In the genomic region with DNA sequence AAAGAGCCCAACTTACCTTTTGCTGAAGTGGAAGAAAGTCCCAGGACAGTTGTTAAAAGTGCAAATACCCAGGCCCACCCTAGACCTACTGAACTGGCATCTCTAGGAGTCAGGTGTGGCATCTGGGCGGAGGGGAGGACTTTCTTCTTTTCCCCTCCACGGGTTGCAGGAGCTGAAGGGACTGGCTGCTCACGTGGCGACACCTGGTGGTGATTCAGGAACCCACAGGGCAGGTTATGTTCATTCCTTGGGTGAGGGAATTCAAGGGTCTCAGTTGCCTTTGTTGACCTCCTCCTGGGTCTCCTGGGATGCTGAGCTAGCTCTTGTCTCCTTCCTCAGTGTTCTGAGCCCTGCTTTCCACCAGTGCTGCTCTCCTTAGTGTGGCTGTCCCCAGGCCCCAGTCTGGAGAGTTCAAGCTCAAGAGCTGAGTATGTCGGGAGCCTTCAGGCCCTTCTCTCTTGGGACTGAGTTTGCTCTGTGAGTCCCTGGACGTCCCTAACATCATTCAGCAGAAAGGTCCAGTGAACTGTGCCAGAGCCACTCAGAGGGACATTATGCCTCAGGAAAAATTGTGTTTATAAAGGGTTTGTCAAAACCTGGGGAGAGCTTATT, we compare ENCODE assay signal across 7 cellular contexts. TPM values are rescaled to one million over a fixed set of nuclear protein-coding genes. Genes with fewer than 3 reads are reported as not detected.
DNase-seq lines count a peak whose midpoint lies in the region; ATAC-seq and TF ChIP-seq lines count a peak whose summit lies in the region.

No MANE protein-coding gene starts in this region.

- H3K36me3 ChIP-seq in fibroblast of lung (ENCODE audit: control insufficient read depth, insufficient read depth, low read length): no peaks in the 10 kb centered on the region
- peaks cover 0 to 1% (median 0%) of the 10 kb centered on the region in 4 donors for H3K36me3 ChIP-seq in stomach

- peak; percentile 71 for ATAC-seq in HG03354 (IDR thresholded peaks at IDR 0.05; ENCODE audit: poor library complexity, severe bottlenecking, unreplicated experiment)

- H3K4me3 ChIP-seq in fibroblast of lung (replicated peaks in 1 of 4; ENCODE audit: control extremely low read depth in 1 of 4, insufficient read depth in 1 of 4, low read depth in 3 of 4, low read length in 4 of 4): no peak overlapping the region
- H3K4me3 ChIP-seq in stomach: no peak overlapping the region

- no peaks in the 10 kb centered on the region for H3K36me3 Mint-ChIP-seq in activated T-cell treated with anti-CD3 and anti-CD28 coated beads, Interleukin-2, amount 50 U/mL, for 24 hours (ENCODE audit: low read depth)
- no peaks in the 10 kb centered on the region for H3K36me3 Mint-ChIP-seq in neural crest cell (ENCODE audit: low read depth)

- 2 to 23% (median 17%) methylated on average over 4 to 6 of the region's 6 CpGs for WGBS in stomach, 5 donors

- DNase-seq in GM10248 (ENCODE audit: extremely low spot score) (peak; percentile 84), OCI-M1 (lab: John Stamatoyannopoulos, UW) (peak; percentile 58), fibroblast of lung (ENCODE audit: low read depth in 2 of 2) (peak; percentile 40 to 55), neural crest cell (ENCODE audit: low read depth, low spot score) (peak; percentile 82), stomach (peak; percentile 71)
- peak; percentile 77 for DNase-seq in activated T-cell treated with anti-CD3 and anti-CD28 coated beads, Interleukin-2, amount 50 U/mL, for 24 hours

- intact Hi-C loops in stomach (cut with DNase I; ENCODE audit: low total_unique reads): loop anchor here (5.0 kb wide), 1 partner anchor 208 kb away; no protein-coding TSS in a partner anchor

- H3K9me3 ChIP-seq in fibroblast of lung (ENCODE audit: control insufficient read depth, insufficient read depth, low read depth, low read length) (no peaks in the 10 kb centered on the region), stomach (no peaks in the 10 kb centered on the region)

- no peaks in the 10 kb centered on the region for H3K9me3 Mint-ChIP-seq in activated T-cell treated with anti-CD3 and anti-CD28 coated beads, Interleukin-2, amount 50 U/mL, for 24 hours
- no peaks in the 10 kb centered on the region for H3K9me3 Mint-ChIP-seq in neural crest cell

- H3K4me1 Mint-ChIP-seq in activated T-cell treated with anti-CD3 and anti-CD28 coated beads, Interleukin-2, amount 50 U/mL, for 24 hours (ENCODE audit: low read depth): peaks cover 2% of the 10 kb centered on the region
- no peaks in the 10 kb centered on the region for H3K4me1 Mint-ChIP-seq in neural crest cell

- H3K79me2 ChIP-seq in fibroblast of lung (ENCODE audit: control insufficient read depth, insufficient read depth, low read length): no peaks in the 10 kb centered on the region

- no peak overlapping the region for H3K4me2 ChIP-seq in fibroblast of lung (ENCODE audit: extremely low read depth, insufficient read depth, low read length)

- no peaks in the 10 kb centered on the region for H3K27me3 Mint-ChIP-seq in activated T-cell treated with anti-CD3 and anti-CD28 coated beads, Interleukin-2, amount 50 U/mL, for 24 hours
- no peaks in the 10 kb centered on the region for H3K27me3 Mint-ChIP-seq in neural crest cell (ENCODE audit: low read depth)

- no peak for TF ChIP-seq POLR2A in stomach (IDR thresholded peaks at IDR 0.05)

- TF ChIP-seq CTCF in GM10248 (IDR thresholded peaks at IDR 0.05; ENCODE audit: control extremely low read depth, extremely low read depth, low read depth, missing control alignments) (peak; percentile 82), fibroblast of lung (conservative IDR thresholded peaks at IDR 0.05 in 1 of 2, IDR thresholded peaks at IDR 0.05 in 1 of 2; ENCODE audit: low read depth in 1 of 2, low read length in 2 of 2) (peak; percentile 95 to 96), neural crest cell (conservative IDR thresholded peaks at IDR 0.05) (peak; percentile 93), stomach (IDR thresholded peaks at IDR 0.05) (peak in 5 of 7 experiments; percentile 81 to 90 (median 82))

- no peak overlapping the region for H2AFZ ChIP-seq in fibroblast of lung (ENCODE audit: low read length)

- H3K4me1 ChIP-seq in fibroblast of lung (ENCODE audit: control insufficient read depth, extremely low read depth, insufficient read depth, low read length) (no peaks in the 10 kb centered on the region), stomach (peaks cover 0 to 4% (median 1%) of the 10 kb centered on the region in 4 donors)

- H3K9ac ChIP-seq in fibroblast of lung (ENCODE audit: insufficient read depth, low read length): peak overlapping the region; percentile 7

- TF ChIP-seq EP300 in stomach (IDR thresholded peaks at IDR 0.05): no peak

- CTCF ChIA-PET in GM10248 (lab: Yijun Ruan, JAX): interaction anchor here (0.8 to 11.3 kb wide), 37 partner anchors 9 to 490 kb away, joined by 3 to 267 read pairs (median 5); partner anchors contain the start of gene PAIP2B

- no peaks in the 10 kb centered on the region for H4K20me1 ChIP-seq in fibroblast of lung (ENCODE audit: control insufficient read depth, extremely low read depth, insufficient read depth, low read length)

- POLR2A ChIA-PET in GM10248 (lab: Yijun Ruan, JAX): interaction anchor here (0.7 kb wide), 2 partner anchors 319 to 569 kb away, joined by 3 read pairs; no protein-coding TSS in a partner anchor

- H3K27ac Mint-ChIP-seq in activated T-cell treated with anti-CD3 and anti-CD28 coated beads, Interleukin-2, amount 50 U/mL, for 24 hours: no peak overlapping the region
- H3K27ac Mint-ChIP-seq in neural crest cell (ENCODE audit: unreplicated experiment): no peak overlapping the region

- no peak overlapping the region for H3K27ac ChIP-seq in fibroblast of lung (ENCODE audit: insufficient read depth, low read length)
- no peak overlapping the region for H3K27ac ChIP-seq in stomach

- H3K27me3 ChIP-seq in fibroblast of lung (ENCODE audit: control insufficient read depth, insufficient read depth, low read length): no peaks in the 10 kb centered on the region
- no peaks in the 10 kb centered on the region for H3K27me3 ChIP-seq in stomach

- no peak overlapping the region for H3K4me3 Mint-ChIP-seq in activated T-cell treated with anti-CD3 and anti-CD28 coated beads, Interleukin-2, amount 50 U/mL, for 24 hours
- H3K4me3 Mint-ChIP-seq in neural crest cell: no peak overlapping the region

RNA-seq across cellular contexts. Expression of gene DYSF, which starts 56.9 kb away (rescaled TPM):
- total RNA-seq in fibroblast of lung (under 0.01 TPM in 1 of 2 replicates, not detected in the other), neural crest cell (2.2 and 2.4 TPM in 2 replicates), stomach (10 to 100 TPM in 3 of 5 donors, 1 to 10 TPM in 2; 5.8 to 13.4 (median 11.1) TPM)
- polyA plus RNA-seq in fibroblast of lung (0.05 and 0.67 TPM in 2 replicates), stomach (1 to 10 TPM; 2.1 to 4.3 (median 2.2) TPM)
- polyA plus RNA-seq in fibroblast of lung (2012): 0.13 and 0.97 TPM in 2 replicates
- 0.78 and 15.6 TPM in 2 replicates for polyA minus RNA-seq in fibroblast of lung (ENCODE audit: low replicate concordance)
